Comparison of ENCODE assay signal across 1 cellular context in genomic region chr1:19869929-19870328, GRCh38.
TF ChIP-seq lines count a peak whose summit lies in the region.

No MANE protein-coding gene starts in this region.

TF ChIP-seq in K562, 482 proteins besides CTCF, POLR2A, EP300 and RAD21 (continued from another document and continues in another):
- TF ChIP-seq STAT6 (CRISPR knock-in tag; IDR thresholded peaks at IDR 0.05): no peak
- no peak for TF ChIP-seq CREBBP (IDR thresholded peaks at IDR 0.05; ENCODE audit: low read depth, low read length)
- peak; percentile 99 for TF ChIP-seq KDM1A (IDR thresholded peaks at IDR 0.05)
- peak; percentile 96 for TF ChIP-seq TARDBP (IDR thresholded peaks at IDR 0.05)
- no peak for TF ChIP-seq SUPT5H (IDR thresholded peaks at IDR 0.05)
- peak; percentile 99 for TF ChIP-seq GATA2 (CRISPR knock-in tag; IDR thresholded peaks at IDR 0.05)
- no peak; the same call in 1 of the 2 replicates for TF ChIP-seq MAFK (IDR thresholded peaks at IDR 0.05; ENCODE audit: low read length)
- no peak for TF ChIP-seq MCM3 (IDR thresholded peaks at IDR 0.05)
- peak; percentile 63; the same call in 1 of the 2 replicates for TF ChIP-seq MBD2 (IDR thresholded peaks at IDR 0.05; ENCODE audit: borderline replicate concordance, low read depth)
- no peak for TF ChIP-seq SRSF9 (IDR thresholded peaks at IDR 0.05; ENCODE audit: borderline replicate concordance, low read depth, low read length)
- TF ChIP-seq ARID3A (IDR thresholded peaks at IDR 0.05; ENCODE audit: borderline replicate concordance, low read depth, low read length): no peak
- TF ChIP-seq ATF6 (CRISPR knock-in tag; IDR thresholded peaks at IDR 0.05): no peak
- TF ChIP-seq ZNF644 (tag; IDR thresholded peaks at IDR 0.05; ENCODE audit: low read depth): peak; percentile 98
- no peak for TF ChIP-seq TSHZ1 (CRISPR knock-in tag; IDR thresholded peaks at IDR 0.05)
- TF ChIP-seq MCM7 (IDR thresholded peaks at IDR 0.05): no peak
- no peak for TF ChIP-seq SMARCA5 (IDR thresholded peaks at IDR 0.05)
- TF ChIP-seq NUFIP1 (IDR thresholded peaks at IDR 0.05; ENCODE audit: partially characterized antibody): no peak
- peak; percentile 84; the same call in 1 of the 2 replicates for TF ChIP-seq CHAMP1 (IDR thresholded peaks at IDR 0.05)
- no peak for TF ChIP-seq E2F1 (CRISPR knock-in tag; IDR thresholded peaks at IDR 0.05)
- no peak for TF ChIP-seq FUS (optimal IDR thresholded peaks at IDR 0.05; ENCODE audit: low read depth, low read length)
- TF ChIP-seq CHD2 (IDR thresholded peaks at IDR 0.05; ENCODE audit: low read depth, low read length): no peak
- TF ChIP-seq POLR3G (IDR thresholded peaks at IDR 0.05; ENCODE audit: extremely low read depth, insufficient read length, insufficient replicate concordance): no peak
- no peak for TF ChIP-seq RB1 (IDR thresholded peaks at IDR 0.05; ENCODE audit: low read depth)
- TF ChIP-seq PKNOX1 (IDR thresholded peaks at IDR 0.05): peak; percentile 85
- peak; percentile 51; the same call in 1 of the 2 replicates for TF ChIP-seq ZNF239 (CRISPR knock-in tag; IDR thresholded peaks at IDR 0.05)
- no peak for TF ChIP-seq FIP1L1 (IDR thresholded peaks at IDR 0.05; ENCODE audit: low read depth, low read length, poor library complexity, severe bottlenecking)
- TF ChIP-seq RBM34 (IDR thresholded peaks at IDR 0.05; ENCODE audit: borderline replicate concordance, insufficient read depth, low read length): no peak
- no peak for TF ChIP-seq KLF1 (tag; IDR thresholded peaks at IDR 0.05)
- no peak for TF ChIP-seq POLR2G (IDR thresholded peaks at IDR 0.05; ENCODE audit: low read depth, low read length)
- no peak for TF ChIP-seq ARID3B (CRISPR knock-in tag; IDR thresholded peaks at IDR 0.05; ENCODE audit: borderline replicate concordance)
- TF ChIP-seq HNRNPLL (IDR thresholded peaks at IDR 0.05; ENCODE audit: low read depth, low read length, poor library complexity, severe bottlenecking): no peak
- TF ChIP-seq NCOA6 (IDR thresholded peaks at IDR 0.05): no peak
- TF ChIP-seq PTRF (tag; IDR thresholded peaks at IDR 0.05): no peak
- 0 out of 2 replicates have a peak, but pooled peaks have one; percentile 44 for TF ChIP-seq KLF6 (CRISPR knock-in tag; IDR thresholded peaks at IDR 0.05; ENCODE audit: borderline replicate concordance)
- no peak for TF ChIP-seq ZNF133 (CRISPR knock-in tag; IDR thresholded peaks at IDR 0.05)
- TF ChIP-seq ZNF75A (CRISPR knock-in tag; IDR thresholded peaks at IDR 0.05): 0 out of 2 replicates have a peak, but pooled peaks have one; percentile 20
- TF ChIP-seq ZNF449 (CRISPR knock-in tag; IDR thresholded peaks at IDR 0.05): peak; percentile 89; the same call in 1 of the 2 replicates
- TF ChIP-seq SETDB1 (IDR thresholded peaks at IDR 0.05; ENCODE audit: low read length): no peak
- peak; percentile 37; the same call in 1 of the 2 replicates for TF ChIP-seq ATF3 (IDR thresholded peaks at IDR 0.05)
- TF ChIP-seq ATF3 (CRISPR knock-in tag; conservative IDR thresholded peaks at IDR 0.05): no peak
- TF ChIP-seq ZNF408 (CRISPR knock-in tag; IDR thresholded peaks at IDR 0.05; ENCODE audit: low read depth): no peak
- TF ChIP-seq SMARCC2 (IDR thresholded peaks at IDR 0.05; ENCODE audit: low read depth): peak; percentile 90
- no peak for TF ChIP-seq SP1 (CRISPR knock-in tag; IDR thresholded peaks at IDR 0.05)
- TF ChIP-seq SAFB (IDR thresholded peaks at IDR 0.05; ENCODE audit: borderline replicate concordance, low read depth, low read length): no peak
